8 cellular contexts compared by ENCODE assay signal in genomic region chr11:117096973-117097566, GRCh38. TPM values are rescaled to one million over a fixed set of nuclear protein-coding genes. Genes with fewer than 3 reads are reported as not detected.
DNase-seq lines count a peak whose midpoint lies in the region; ATAC-seq, FAIRE-seq and TF ChIP-seq lines count a peak whose summit lies in the region.

No MANE protein-coding gene starts in this region.

- H3K9ac ChIP-seq in K562 (ENCODE audit: insufficient read depth in 1 of 2, low read depth in 2 of 2, low read length in 2 of 2): peak overlapping the region; percentile 69 to 97

- H3K9me1 ChIP-seq in K562 (ENCODE audit: control insufficient read depth, insufficient read depth, low read length): no peaks in the 10 kb centered on the region

- H3K36me3 ChIP-seq in cardiac muscle cell (no peaks in the 10 kb centered on the region), K562 (ENCODE audit: control insufficient read depth, insufficient read depth, low read length) (peaks cover 2% of the 10 kb centered on the region; the same call in 2 of the 3 replicates), uterus (no peaks in the 10 kb centered on the region)

- in situ Hi-C loops in K562 (cut with MboI): no loop called here

- H3K4me3 Mint-ChIP-seq in memory B cell: peak overlapping the region; percentile 92

- no peak for FAIRE-seq in K562 (lab: Jason Lieb, UNC)

- peaks cover 60% of the 10 kb centered on the region for H3K79me2 ChIP-seq in K562 (ENCODE audit: control insufficient read depth, insufficient read depth, low read length)

- CTCF ChIA-PET in K562 (lab: Yijun Ruan, JAX; ENCODE audit: low intra/inter-chr PET ratio): no interaction called here

- H3K9me3 Mint-ChIP-seq in memory B cell: peaks cover 3% of the 10 kb centered on the region

- TSS peak; percentile 53 for BruUV-seq in K562 (replicated peaks; lab: Mats Ljungman, UMichigan)

- no peak for TF ChIP-seq EP300 in K562 (IDR thresholded peaks at IDR 0.05; ENCODE audit: low read length)

- H3K4me1 Mint-ChIP-seq in memory B cell: peaks cover 56% of the 10 kb centered on the region

- peak overlapping the region; percentile 82 for H3K4me2 ChIP-seq in K562 (ENCODE audit: insufficient read depth, low read length)

- peak overlapping the region; percentile 97 for H3K27ac ChIP-seq in cardiac muscle cell
- peak overlapping the region; percentile 90; the same call in 2 of the 3 replicates for H3K27ac ChIP-seq in K562 (ENCODE audit: extremely low read depth, low read depth, low read length)
- peak overlapping the region; percentile 97 to 99 for H3K27ac ChIP-seq in uterus

- 2% methylated on average over 9 of the region's 9 CpGs for WGBS in K562 (ENCODE audit: insufficient coverage, low coverage, missing lambda C conversion rate)

- H3K9me3 ChIP-seq in cardiac muscle cell (ENCODE audit: low read depth): no peaks in the 10 kb centered on the region
- H3K9me3 ChIP-seq in K562 (replicated peaks; ENCODE audit: control insufficient read depth, insufficient read depth, low read depth, low read length): no peaks in the 10 kb centered on the region
- no peaks in the 10 kb centered on the region for H3K9me3 ChIP-seq in uterus

- no peak for TF ChIP-seq RAD21 in K562 (CRISPR knock-in tag; conservative IDR thresholded peaks at IDR 0.05 in 1 of 2, IDR thresholded peaks at IDR 0.05 in 1 of 2)

- H3K4me1 ChIP-seq in cardiac muscle cell (ENCODE audit: low read depth): peaks cover 27% of the 10 kb centered on the region
- peaks cover 22 to 34% of the 10 kb centered on the region in 2 experiments for H3K4me1 ChIP-seq in K562 (replicated peaks in 1 of 2; ENCODE audit: control insufficient read depth in 2 of 2, insufficient read depth in 2 of 2, low read length in 2 of 2)
- no peaks in the 10 kb centered on the region for H3K4me1 ChIP-seq in uterus

- H3K4me3 ChIP-seq in cardiac muscle cell: peak overlapping the region; percentile 98
- peak overlapping the region; percentile 91 for H3K4me3 ChIP-seq in K562
- peak overlapping the region; percentile 58 to 74 for H3K4me3 ChIP-seq in uterus

- H3K36me3 Mint-ChIP-seq in memory B cell: peaks cover 8% of the 10 kb centered on the region

- peak overlapping the region; percentile 100 for H3K27ac Mint-ChIP-seq in memory B cell

- H2AFZ ChIP-seq in K562 (ENCODE audit: low read depth, low read length): 0 out of 2 replicates have a peak overlapping the region, but pooled peaks have one; percentile 77

- TF ChIP-seq POLR2A in K562 (conservative IDR thresholded peaks at IDR 0.05): no peak
- TF ChIP-seq POLR2A in uterus (IDR thresholded peaks at IDR 0.05): no peak

- DNase-seq in cardiac muscle cell (ENCODE audit: low read depth in 1 of 2, low spot score in 1 of 2) (no peak), Right ventricle myocardium superior (no peak), K562 (ENCODE audit: extremely low read depth in 1 of 4, low spot score in 3 of 4) (no peak), memory B cell (ENCODE audit: low spot score in 2 of 2) (no peak), uterus (no peak), RKO (ENCODE audit: low spot score) (no peak), D341Med (ENCODE audit: low spot score) (no peak)

- TF ChIP-seq CTCF in cardiac muscle cell (IDR thresholded peaks at IDR 0.05; ENCODE audit: low read depth, low read length): no peak
- TF ChIP-seq CTCF in K562 (IDR thresholded peaks at IDR 0.05 in 2 of 3, conservative IDR thresholded peaks at IDR 0.05 in 1 of 3; ENCODE audit: insufficient read depth in 2 of 3, low read depth in 1 of 3, low read length in 3 of 3): no peak
- no peak for TF ChIP-seq CTCF in uterus (IDR thresholded peaks at IDR 0.05)

- peaks cover 32% of the 10 kb centered on the region for H4K20me1 ChIP-seq in K562 (replicated peaks; ENCODE audit: control insufficient read depth, insufficient read depth, low read length)

- POLR2A ChIA-PET in K562 (lab: Yijun Ruan, JAX): interaction anchor here (0.5 to 2.4 kb wide), 13 partner anchors 9 to 1003 kb away, joined by 3 to 6 read pairs (median 3); partner anchors contain the start of gene APOA1

- no peaks in the 10 kb centered on the region for H3K27me3 Mint-ChIP-seq in memory B cell

- intact Hi-C loops in Right ventricle myocardium superior (cut with DNase I): no loop called here
- intact Hi-C loops in K562 (cut with micrococcal nuclease): loop anchor here (2.0 to 5.0 kb wide), 5 partner anchors 26 to 216 kb away; no protein-coding TSS in a partner anchor
- intact Hi-C loops in uterus (cut with DNase I; ENCODE audit: low total_unique reads): no loop called here

- H3K27me3 ChIP-seq in cardiac muscle cell (no peaks in the 10 kb centered on the region), K562 (ENCODE audit: control insufficient read depth in 2 of 2, insufficient read depth in 2 of 2, low read length in 2 of 2) (no peaks in the 10 kb centered on the region), uterus (no peaks in the 10 kb centered on the region)

- ATAC-seq in Right ventricle myocardium superior (ENCODE audit: poor library complexity) (no peak), K562 (no peak), memory B cell (ENCODE audit: low read depth) (no peak), GM21529 (IDR thresholded peaks at IDR 0.05; ENCODE audit: unreplicated experiment) (no peak)

TF ChIP-seq in K562, 482 proteins besides CTCF, POLR2A, EP300 and RAD21:
- TF ChIP-seq ZBTB7A (IDR thresholded peaks at IDR 0.05; ENCODE audit: borderline replicate concordance, control insufficient read depth, low read depth, low read length): 0 out of 2 replicates have a peak, but pooled peaks have one; percentile 20
- no peak for TF ChIP-seq ZBTB43 (CRISPR knock-in tag; IDR thresholded peaks at IDR 0.05)
- TF ChIP-seq ZFX (CRISPR knock-in tag; IDR thresholded peaks at IDR 0.05): peak; percentile 42; the same call in 1 of the 2 replicates

RNA-seq across cellular contexts. Expression of gene SIK3, which starts 1.2 kb away (rescaled TPM):
- total RNA-seq in cardiac muscle cell (27.4 and 58.5 TPM in 2 replicates), Right ventricle myocardium superior (30.6 TPM), K562 (2014; rRNA removed) (8.4 and 9.5 TPM in 2 replicates), K562 (2014; rRNA removed; fragmentation: Illumina TruSeq; extraction: Trizol) (10.7 and 10.8 TPM in 2 replicates), K562 (2015; rRNA removed; fragmentation: Illumina TruSeq; extraction: Trizol) (7.6 and 8.5 TPM in 2 replicates), K562 (2021) (16.7 and 21.6 TPM in 2 replicates), uterus (10 to 100 TPM; 14.1 to 77.0 (median 40.7) TPM)
- polyA plus RNA-seq in cardiac muscle cell (29.1 and 39.7 TPM in 2 replicates), K562 (2011; rRNA removed) (6.1 and 7.3 TPM in 2 replicates), K562 (2014; fragmentation: Illumina TruSeq; extraction: Trizol) (12.2 and 14.0 TPM in 2 replicates), K562 (2014; fragmentation: Nextera tagmentation; extraction: Ambion mirVana) (1 to 10 TPM; 1.6 to 1.8 TPM), K562 (2014; rRNA removed) (8.0 and 8.9 TPM in 2 replicates)
- total RNA-seq in K562 (2011; cell fraction: chromatin; rRNA removed; ENCODE audit: low replicate concordance): 63.2 and 103 TPM in 2 replicates
- total RNA-seq in K562 (2011; cell fraction: nucleolus; rRNA removed): 30.0 and 38.4 TPM in 2 replicates
- total RNA-seq in K562 (2011; cell fraction: nucleoplasm; rRNA removed): 51.0 and 57.2 TPM in 2 replicates
- polyA plus RNA-seq in K562 (2011; cell fraction: cytosol; rRNA removed): 4.2 and 4.4 TPM in 2 replicates
- polyA plus RNA-seq in K562 (2011; cell fraction: nucleus; rRNA removed): 21.4 and 34.9 TPM in 2 replicates
- polyA plus RNA-seq in K562 (2012): 9.5 and 10.3 TPM in 2 replicates
- polyA minus RNA-seq in K562 (2011; rRNA and poly(A)+ RNA removed): 14.2 and 16.0 TPM in 2 replicates
- polyA minus RNA-seq in K562 (2011; cell fraction: cytosol; rRNA and poly(A)+ RNA removed): 6.6 and 9.6 TPM in 2 replicates
- polyA minus RNA-seq in K562 (2011; cell fraction: nucleus; rRNA and poly(A)+ RNA removed): 22.2 and 28.9 TPM in 2 replicates

RNA-seq across cellular contexts. Expression of gene PAFAH1B2, which starts 47.0 kb away (rescaled TPM):
- total RNA-seq in cardiac muscle cell (58.7 and 71.8 TPM in 2 replicates), Right ventricle myocardium superior (42.6 TPM), K562 (2014; rRNA removed) (61.0 and 64.9 TPM in 2 replicates), K562 (2014; rRNA removed; fragmentation: Illumina TruSeq; extraction: Trizol) (94.7 and 109 TPM in 2 replicates), K562 (2015; rRNA removed; fragmentation: Illumina TruSeq; extraction: Trizol) (70.4 and 74.2 TPM in 2 replicates), K562 (2021) (82.3 and 90.2 TPM in 2 replicates), uterus (100 to 1,000 TPM in 3 of 4 donors, 10 to 100 TPM in 1; 62.8 to 154 (median 128) TPM)
- polyA plus RNA-seq in cardiac muscle cell (25.6 and 25.8 TPM in 2 replicates), K562 (2011; rRNA removed) (43.3 and 55.3 TPM in 2 replicates), K562 (2014; fragmentation: Illumina TruSeq; extraction: Trizol) (38.0 and 39.3 TPM in 2 replicates), K562 (2014; fragmentation: Nextera tagmentation; extraction: Ambion mirVana) (10 to 100 TPM; 27.8 to 81.6 TPM), K562 (2014; rRNA removed) (34.5 and 36.4 TPM in 2 replicates)
- 47.5 and 78.4 TPM in 2 replicates for total RNA-seq in K562 (2011; cell fraction: chromatin; rRNA removed; ENCODE audit: low replicate concordance)
- 27.7 and 27.9 TPM in 2 replicates for total RNA-seq in K562 (2011; cell fraction: nucleolus; rRNA removed)
- total RNA-seq in K562 (2011; cell fraction: nucleoplasm; rRNA removed): 55.0 and 89.9 TPM in 2 replicates
- polyA plus RNA-seq in K562 (2011; cell fraction: cytosol; rRNA removed): 31.2 and 34.2 TPM in 2 replicates
- 17.3 and 17.8 TPM in 2 replicates for polyA plus RNA-seq in K562 (2011; cell fraction: nucleus; rRNA removed)
- polyA plus RNA-seq in K562 (2012): 28.3 and 30.4 TPM in 2 replicates
- polyA minus RNA-seq in K562 (2011; rRNA and poly(A)+ RNA removed): 203 and 224 TPM in 2 replicates
- 49.4 and 74.5 TPM in 2 replicates for polyA minus RNA-seq in K562 (2011; cell fraction: cytosol; rRNA and poly(A)+ RNA removed)
- polyA minus RNA-seq in K562 (2011; cell fraction: nucleus; rRNA and poly(A)+ RNA removed): 15.5 and 22.9 TPM in 2 replicates
